26 cellular contexts compared by ENCODE assay signal in the genomic region with DNA sequence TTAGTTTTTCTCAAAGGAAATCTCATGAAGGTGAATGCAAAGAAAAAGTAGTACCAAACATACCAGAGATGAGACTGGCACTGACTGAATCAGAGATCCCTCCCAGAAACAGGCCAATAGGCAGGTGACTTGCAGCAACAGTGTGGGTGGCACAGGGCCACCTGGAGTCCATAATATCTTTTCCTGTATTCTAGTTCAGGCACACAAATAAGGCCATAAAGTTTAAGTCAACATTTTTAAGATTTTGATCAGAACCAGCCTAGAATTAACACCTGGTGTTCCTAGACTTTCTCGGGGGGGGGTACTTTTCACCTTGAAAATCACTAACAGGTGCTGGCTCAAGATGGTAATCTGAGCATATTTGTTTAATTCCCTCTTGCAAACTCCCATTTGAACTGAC. TPM values are rescaled to one million over a fixed set of nuclear protein-coding genes. Genes with fewer than 3 reads are reported as not detected.
DNase-seq lines count a peak whose midpoint lies in the region; ATAC-seq and TF ChIP-seq lines count a peak whose summit lies in the region.
"Had no signal": no experiment of that assay in that cellular context is flagged by ENCODE, and none has a peak within 500 bp of the region (broad histone marks: within the 10 kb centered on the region; RNA-seq: fewer than 3 reads in every experiment).

No MANE protein-coding gene starts in this region.

- peaks cover 0 to 5% of the 10 kb centered on the region in 2 donors for H3K36me3 ChIP-seq in body of pancreas (replicated peaks in 1 of 2; ENCODE audit: insufficient read depth in 1 of 2, low read depth in 2 of 2)

- H3K9me3 Mint-ChIP-seq in stimulated activated effector memory CD8-positive, alpha-beta T cell treated with anti-CD3 and anti-CD28 coated beads, Interleukin-12 subunit alpha, Interleukin-12 subunit beta, amount 100 ng/mL, for 72 hours = no peaks in the 10 kb centered on the region
- H3K9me3 Mint-ChIP-seq: CD8-positive, alpha-beta memory T cell had no signal

- WGBS in body of pancreas, 2 donors = 25 to 33% methylated on average over 1 of the region's 1 CpG

- no peak for TF ChIP-seq CTCF in body of pancreas (IDR thresholded peaks at IDR 0.05)

- H3K4me3 Mint-ChIP-seq in stimulated activated effector memory CD8-positive, alpha-beta T cell treated with anti-CD3 and anti-CD28 coated beads, Interleukin-12 subunit alpha, Interleukin-12 subunit beta, amount 100 ng/mL, for 72 hours = no peak overlapping the region
- H3K4me3 Mint-ChIP-seq: brain; CD8-positive, alpha-beta memory T cell had no signal

- H3K36me3 Mint-ChIP-seq in stimulated activated effector memory CD8-positive, alpha-beta T cell treated with anti-CD3 and anti-CD28 coated beads, Interleukin-12 subunit alpha, Interleukin-12 subunit beta, amount 100 ng/mL, for 72 hours = peaks cover 93% of the 10 kb centered on the region

- H3K27ac ChIP-seq in body of pancreas = peak overlapping the region; percentile 72 to 84 (median 74)
- H3K27ac ChIP-seq: heart left ventricle, HL-60, tibial nerve had no signal

- H3K27me3 ChIP-seq in body of pancreas = no peaks in the 10 kb centered on the region
- H3K27me3 ChIP-seq: heart left ventricle, tibial nerve had no signal

- DNase-seq in NCI-H748 (lab: John Stamatoyannopoulos, UW; ENCODE audit: unreplicated experiment) = peak; percentile 57
- DNase-seq in NCI-H748 treated with DMSO at 0.1 percent for 48 hours (lab: John Stamatoyannopoulos, UW) = no peak
- DNase-seq in NCI-H2081 treated with DMSO at 0.1 percent for 48 hours (lab: John Stamatoyannopoulos, UW) = peak; percentile 18
- peak; percentile 69 to 89 (median 86) for DNase-seq in body of pancreas
- DNase-seq in stimulated activated effector memory CD8-positive, alpha-beta T cell treated with anti-CD3 and anti-CD28 coated beads, Interleukin-12 subunit alpha, Interleukin-12 subunit beta, amount 100 ng/mL, for 72 hours (ENCODE audit: low spot score in 2 of 2) = no peak
- no peak for DNase-seq in epidermal melanocyte (ENCODE audit: insufficient read length, low spot score)
- DNase-seq: activated CD4-positive, alpha-beta T cell treated with anti-CD3 and anti-CD28 coated beads, Interleukin-2, amount 50 U/mL, for 4 hours; activated CD8-positive, alpha-beta memory T cell treated with anti-CD3 and anti-CD28 coated beads, Interleukin-2, amount 50 U/mL, for 4 hours; activated effector memory CD4-positive, alpha-beta T cell treated with Interleukin-2 at 50 U/mL for 16 hours; AML-193; CD8-positive, alpha-beta memory T cell; DMS79; heart left ventricle; kidney glomerular epithelial cell; mammary epithelial cell; NCI-H1048; NCI-H2171 treated with DMSO at 0.1 percent for 48 hours; OCI-M1 had no signal

- H3K4me1 ChIP-seq in body of pancreas = peaks cover 42% of the 10 kb centered on the region

- ATAC-seq in body of pancreas (peak; percentile 77), HG02610 (IDR thresholded peaks at IDR 0.05; ENCODE audit: unreplicated experiment) (no peak), HG02571 (IDR thresholded peaks at IDR 0.05; ENCODE audit: unreplicated experiment) (no peak)
- ATAC-seq in stimulated activated effector memory CD8-positive, alpha-beta T cell treated with anti-CD3 and anti-CD28 coated beads, Interleukin-12 subunit alpha, Interleukin-12 subunit beta, amount 100 ng/mL, for 72 hours = no peak

- H3K9me3 ChIP-seq in body of pancreas = no peaks in the 10 kb centered on the region

- peaks cover 12% of the 10 kb centered on the region for H3K4me1 Mint-ChIP-seq in stimulated activated effector memory CD8-positive, alpha-beta T cell treated with anti-CD3 and anti-CD28 coated beads, Interleukin-12 subunit alpha, Interleukin-12 subunit beta, amount 100 ng/mL, for 72 hours

- TF ChIP-seq POLR2A in body of pancreas (IDR thresholded peaks at IDR 0.05) = no peak

- intact Hi-C loops in body of pancreas (cut with DNase I) = no loop called here

- H3K27ac Mint-ChIP-seq in stimulated activated effector memory CD8-positive, alpha-beta T cell treated with anti-CD3 and anti-CD28 coated beads, Interleukin-12 subunit alpha, Interleukin-12 subunit beta, amount 100 ng/mL, for 72 hours = peak overlapping the region; percentile 65
- H3K27ac Mint-ChIP-seq: progenitor cell of endocrine pancreas had no signal

- H3K4me3 ChIP-seq in body of pancreas = no peak overlapping the region
- H3K4me3 ChIP-seq: heart left ventricle, tibial nerve had no signal

RNA-seq across cellular contexts. Expression of a gene that starts 19.1 kb away (rescaled TPM):
- 10 to 100 TPM; 11.9 to 13.7 TPM for total RNA-seq in body of pancreas

RNA-seq across cellular contexts. Expression of a gene that starts 39.0 kb away (rescaled TPM):
- total RNA-seq in body of pancreas = 1 to 10 TPM in 1 of 2 donors, under 1 TPM in 1; 0.99 to 8.0 TPM
- total RNA-seq: CD8-positive, alpha-beta memory T cell; epithelial cell of proximal tubule; LHCN-M2; mammary epithelial cell; tibial nerve had no signal

RNA-seq across cellular contexts. Expression of a gene that starts 56.0 kb away (rescaled TPM):
- total RNA-seq in body of pancreas = 10 to 100 TPM; 34.2 to 52.4 TPM

Comparison
In these comparisons a context has a peak if more than half of its experiments do, and no peak if none do; other contexts are left out.
1. DNase-seq: peak in NCI-H748 (single experiment), NCI-H2081 treated with DMSO at 0.1 percent for 48 hours (single experiment) and body of pancreas (4 of 4); none in NCI-H748 treated with DMSO at 0.1 percent for 48 hours (single experiment), stimulated activated effector memory CD8-positive, alpha-beta T cell treated with anti-CD3 and anti-CD28 coated beads, Interleukin-12 subunit alpha, Interleukin-12 subunit beta, amount 100 ng/mL, for 72 hours (0 of 2) and epidermal melanocyte (single experiment).